In genomic region chr1:44377925-44378784, GRCh38 we compare ENCODE assay signal across 8 cellular contexts. TPM values are rescaled to one million over a fixed set of nuclear protein-coding genes. Genes with fewer than 3 reads are reported as not detected.
DNase-seq lines count a peak whose midpoint lies in the region; ATAC-seq and TF ChIP-seq lines count a peak whose summit lies in the region.

No MANE protein-coding gene starts in this region.

- H3K27me3 Mint-ChIP-seq in T-helper 2 cell treated with Interferon-gamma antibody and Interleukin-4, amounts not matched to agents 5 μg/mL and 100 μg/mL, for 36 hours (ENCODE audit: low read depth) = peaks cover 4% of the 10 kb centered on the region
- H3K27me3 Mint-ChIP-seq in WTC11 (ENCODE audit: low read depth) = peaks cover 4% of the 10 kb centered on the region

- CTCF ChIA-PET in WTC11 (lab: Charles Lee) = interaction anchor here (0.6 to 7.7 kb wide), 95 partner anchors 9 to 342 kb away, joined by 3 to 131 read pairs (median 6); partner anchors contain the start of genes ERI3 and RNF220

- H3K4me3 Mint-ChIP-seq in T-helper 2 cell treated with Interferon-gamma antibody and Interleukin-4, amounts not matched to agents 5 μg/mL and 100 μg/mL, for 36 hours = no peak overlapping the region
- H3K4me3 Mint-ChIP-seq in WTC11 = no peak overlapping the region

- H2AK5ac ChIP-seq in mesenchymal stem cell (ENCODE audit: low read length, severe bottlenecking) = no peak overlapping the region

- no peak overlapping the region for H3K14ac ChIP-seq in mesenchymal stem cell (ENCODE audit: low read length in 2 of 2)

- H3K36me3 ChIP-seq in mesenchymal stem cell (ENCODE audit: control insufficient read depth in 1 of 2, insufficient read depth in 2 of 2, low read depth in 1 of 2, low read length in 2 of 2) = no peaks in the 10 kb centered on the region

- no peak overlapping the region for H2BK15ac ChIP-seq in mesenchymal stem cell (ENCODE audit: low read depth, poor library complexity, severe bottlenecking)

- intact Hi-C loops in dorsolateral prefrontal cortex (cut with DNase I) = loop anchor here (2.0 to 10.0 kb wide), 3 partner anchors 217 to 275 kb away; no protein-coding TSS in a partner anchor

- no peaks in the 10 kb centered on the region for H3K79me1 ChIP-seq in mesenchymal stem cell (replicated peaks; ENCODE audit: low read length, poor library complexity, severe bottlenecking)

- POLR2A ChIA-PET in WTC11 (lab: Charles Lee) = interaction anchor here (1.0 to 1.3 kb wide), 4 partner anchors 63 to 165 kb away, joined by 3 to 5 read pairs (median 3); no protein-coding TSS in a partner anchor

- H3K18ac ChIP-seq in mesenchymal stem cell (ENCODE audit: low read depth in 1 of 2, low read length in 2 of 2) = no peak overlapping the region

- H3K4me1 ChIP-seq in mesenchymal stem cell (ENCODE audit: control insufficient read depth, insufficient read depth, low read depth, low read length) = no peaks in the 10 kb centered on the region

- H3K23ac ChIP-seq in mesenchymal stem cell (ENCODE audit: low read length in 2 of 2) = no peak overlapping the region

- H2BK120ac ChIP-seq in mesenchymal stem cell (ENCODE audit: low read depth, low read length) = no peak overlapping the region

- H3K4ac ChIP-seq in mesenchymal stem cell (ENCODE audit: low read depth in 1 of 2, low read length in 2 of 2) = no peak overlapping the region

- no peaks in the 10 kb centered on the region for H3K9me3 Mint-ChIP-seq in T-helper 2 cell treated with Interferon-gamma antibody and Interleukin-4, amounts not matched to agents 5 μg/mL and 100 μg/mL, for 36 hours
- H3K9me3 Mint-ChIP-seq in WTC11 = no peaks in the 10 kb centered on the region

- no peak overlapping the region for H4K91ac ChIP-seq in mesenchymal stem cell (ENCODE audit: low read length)

- H4K8ac ChIP-seq in mesenchymal stem cell (ENCODE audit: low read length) = no peak overlapping the region

- no peak overlapping the region for H2BK12ac ChIP-seq in mesenchymal stem cell (ENCODE audit: low read length in 2 of 2)

- no peaks in the 10 kb centered on the region for H3K27me3 ChIP-seq in dorsolateral prefrontal cortex
- H3K27me3 ChIP-seq in mesenchymal stem cell (ENCODE audit: control insufficient read depth in 1 of 2, insufficient read depth in 1 of 2, low read length in 2 of 2) = peaks cover 25 to 41% of the 10 kb centered on the region in 2 experiments

- peak overlapping the region in 38 of 59 donors; percentile 3 to 74 (median 46) for H3K27ac ChIP-seq in dorsolateral prefrontal cortex
- no peak overlapping the region for H3K27ac ChIP-seq in mesenchymal stem cell (ENCODE audit: low read length, poor library complexity, severe bottlenecking)

- no peak overlapping the region for H2AFZ ChIP-seq in mesenchymal stem cell (ENCODE audit: low read depth, low read length)

- TF ChIP-seq CTCF in WTC11 (IDR thresholded peaks at IDR 0.05) (peak; percentile 63), dorsolateral prefrontal cortex (IDR thresholded peaks at IDR 0.05 in 54 of 56, conservative IDR thresholded peaks at IDR 0.05 in 2 of 56; ENCODE audit: low read depth in 1 of 56, partially characterized antibody in 56 of 56) (peak; percentile 62 to 92 (median 78))

- H3K36me3 Mint-ChIP-seq in T-helper 2 cell treated with Interferon-gamma antibody and Interleukin-4, amounts not matched to agents 5 μg/mL and 100 μg/mL, for 36 hours (ENCODE audit: low read depth) = no peaks in the 10 kb centered on the region
- H3K36me3 Mint-ChIP-seq in WTC11 = no peaks in the 10 kb centered on the region

- H3K4me2 ChIP-seq in mesenchymal stem cell (ENCODE audit: low read length, poor library complexity, severe bottlenecking) = no peak overlapping the region

- no peaks in the 10 kb centered on the region for H3K4me1 Mint-ChIP-seq in T-helper 2 cell treated with Interferon-gamma antibody and Interleukin-4, amounts not matched to agents 5 μg/mL and 100 μg/mL, for 36 hours (ENCODE audit: low read depth)
- H3K4me1 Mint-ChIP-seq in WTC11 = peaks cover 15% of the 10 kb centered on the region

- WGBS in mesenchymal stem cell = 68% methylated on average over 12 of the region's 12 CpGs

- no peak overlapping the region for H3K27ac Mint-ChIP-seq in T-helper 2 cell treated with Interferon-gamma antibody and Interleukin-4, amounts not matched to agents 5 μg/mL and 100 μg/mL, for 36 hours
- H3K27ac Mint-ChIP-seq in WTC11 = no peak overlapping the region

- no peak overlapping the region for H3K4me3 ChIP-seq in dorsolateral prefrontal cortex
- no peak overlapping the region for H3K4me3 ChIP-seq in mesenchymal stem cell (ENCODE audit: insufficient read depth in 1 of 2, low read depth in 1 of 2, low read length in 2 of 2)

- H2BK5ac ChIP-seq in mesenchymal stem cell (ENCODE audit: low read depth, low read length, poor library complexity, severe bottlenecking) = no peak overlapping the region

- DNase-seq in T-helper 2 cell (peak in 4 of 5 experiments; percentile 2 to 35 (median 16)), NCI-H146 (lab: John Stamatoyannopoulos, UW) (peak; percentile 76), WTC11 (ENCODE audit: low spot score) (peak; percentile 76), dorsolateral prefrontal cortex (peak in 7 of 10 donors; percentile 31 to 63 (median 50)), mesenchymal stem cell (peak; percentile 57)
- no peak for DNase-seq in T-helper 2 cell treated with Interferon-gamma antibody and Interleukin-4, amounts not matched to agents 5 μg/mL and 100 μg/mL, for 36 hours (ENCODE audit: low spot score)
- DNase-seq in stimulated activated naive CD8-positive, alpha-beta T cell treated with anti-CD3 and anti-CD28 coated beads, Interleukin-15, Interleukin-2, amounts not matched to agents 100 U/mL and 50 U/mL, for 24 hours = peak; percentile 61

- H3K9me3 ChIP-seq in mesenchymal stem cell (ENCODE audit: control insufficient read depth, low read length) = no peaks in the 10 kb centered on the region

- no peak overlapping the region for H3K9ac ChIP-seq in mesenchymal stem cell (ENCODE audit: low read length)

- ATAC-seq in WTC11 (peak; percentile 85), HG02970 (IDR thresholded peaks at IDR 0.05; ENCODE audit: low FRiP score, unreplicated experiment) (no peak)
- ATAC-seq in stimulated activated naive CD8-positive, alpha-beta T cell treated with anti-CD3 and anti-CD28 coated beads, Interleukin-15, Interleukin-2, amounts not matched to agents 100 U/mL and 50 U/mL, for 24 hours = no peak

TF ChIP-seq in WTC11, 78 proteins besides CTCF, POLR2A, EP300 and RAD21:
- TF ChIP-seq CREM (CRISPR knock-in tag; IDR thresholded peaks at IDR 0.05) = no peak
- TF ChIP-seq TEAD1 (CRISPR knock-in tag; IDR thresholded peaks at IDR 0.05) = peak; percentile 34; the same call in 1 of the 2 replicates

RNA-seq across cellular contexts. Expression of gene ERI3, which starts 23.1 kb away (rescaled TPM):
- total RNA-seq in WTC11 (2021) = 74.7 to 76.1 TPM (median 75.2 TPM) in 3 replicates
- 100 to 1,000 TPM in 119 of 120 experiments, 10 to 100 TPM in 1; 93.5 to 183 (median 121) TPM for total RNA-seq in dorsolateral prefrontal cortex
- 40.9 TPM for polyA plus RNA-seq in mesenchymal stem cell (2013, experiment 1 of 2)
- polyA plus RNA-seq in mesenchymal stem cell (2013, experiment 2 of 2) = 42.1 TPM

RNA-seq across cellular contexts. Expression of gene RNF220, which starts 26.9 kb away (rescaled TPM):
- total RNA-seq in WTC11 (2021) (117 to 128 TPM (median 124 TPM) in 3 replicates), dorsolateral prefrontal cortex (100 to 1,000 TPM; 104 to 415 (median 196) TPM)
- polyA plus RNA-seq in mesenchymal stem cell (2013, experiment 1 of 2) = 54.2 TPM
- 50.2 TPM for polyA plus RNA-seq in mesenchymal stem cell (2013, experiment 2 of 2)
